ENCODE assay signal across 8 cellular contexts in the genomic region with DNA sequence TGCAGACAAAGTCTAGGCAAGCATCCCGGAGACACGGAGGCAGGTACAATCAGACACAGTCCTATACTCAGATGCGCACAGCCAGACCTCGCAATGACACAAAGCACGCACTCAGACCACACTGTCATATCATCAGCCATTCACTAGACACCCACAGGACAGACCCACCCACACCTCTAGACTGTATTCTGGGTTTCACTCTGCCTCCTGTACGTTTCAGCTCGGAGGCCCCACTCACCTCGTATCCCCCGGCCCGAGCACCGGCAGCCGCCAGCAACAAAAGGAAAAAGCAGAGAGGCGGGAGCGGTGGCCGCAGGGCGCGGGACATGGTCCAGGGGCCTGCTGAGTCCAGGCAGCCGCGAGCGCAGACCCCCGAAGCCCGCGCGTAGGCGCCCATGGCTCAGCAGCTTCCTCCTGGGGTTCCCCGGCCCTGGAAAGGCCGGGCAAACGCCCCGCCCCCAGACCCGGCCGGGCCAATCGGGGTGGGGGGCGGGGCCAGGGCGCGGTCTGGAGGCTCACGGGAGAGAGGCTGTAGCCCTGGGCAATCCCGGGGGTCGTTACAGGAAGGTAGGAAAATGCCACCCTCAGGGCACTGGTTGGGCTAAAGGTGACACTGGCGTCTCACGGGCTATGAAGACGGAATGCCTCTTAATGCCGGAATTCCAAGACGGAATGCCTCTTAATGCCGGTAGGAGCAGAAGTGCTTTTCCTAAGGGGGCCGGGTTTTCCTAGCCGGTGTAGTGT. TPM values are rescaled to one million over a fixed set of nuclear protein-coding genes. Genes with fewer than 3 reads are reported as not detected.
A peak's percentile ranks its signal among the peaks of the same experiment; 100 is the strongest.
DNase-seq lines count a peak whose midpoint lies in the region; ATAC-seq and TF ChIP-seq lines count a peak whose summit lies in the region.

MAN2B1 (minus strand) TSS at position 438 of the 744 bp plus-strand sequence; CDS start at position 397, 41 bp downstream.
A gene with protein sequence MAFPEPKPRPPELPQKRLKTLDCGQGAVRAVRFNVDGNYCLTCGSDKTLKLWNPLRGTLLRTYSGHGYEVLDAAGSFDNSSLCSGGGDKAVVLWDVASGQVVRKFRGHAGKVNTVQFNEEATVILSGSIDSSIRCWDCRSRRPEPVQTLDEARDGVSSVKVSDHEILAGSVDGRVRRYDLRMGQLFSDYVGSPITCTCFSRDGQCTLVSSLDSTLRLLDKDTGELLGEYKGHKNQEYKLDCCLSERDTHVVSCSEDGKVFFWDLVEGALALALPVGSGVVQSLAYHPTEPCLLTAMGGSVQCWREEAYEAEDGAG (plus strand): TSS at position 503 of the 744 bp plus-strand sequence. CDS start 2,984 bp downstream, outside the sequence.

- TF ChIP-seq CTCF in GM13977 (IDR thresholded peaks at IDR 0.05; ENCODE audit: extremely low read depth, insufficient read depth, missing control alignments) (no peak), coronary artery (IDR thresholded peaks at IDR 0.05) (no peak), left lung (IDR thresholded peaks at IDR 0.05) (no peak)

- intact Hi-C loops in left lung (cut with DNase I) = no loop called here

- in situ Hi-C loops in GM13977 (cut with MboI; ENCODE audit: low pct_unique_long_range_greater_than_20kb, low sequenced_read_pairs, unreplicated experiment) = no loop called here

- H3K27me3 Mint-ChIP-seq in activated CD4-positive, alpha-beta T cell treated with anti-CD3 and anti-CD28 coated beads, Interleukin-2, amount 10 ng/mL, durations not matched to agents 7 days and 5 days = no peaks in the 10 kb centered on the region

- H3K27ac ChIP-seq in coronary artery (peak within 1 kb of the TSS; percentile 44 to 73), left lung (peak within 1 kb of the TSS in 1 of 2 donors; percentile 76)

- peaks cover 0 to 36% of the 10 kb centered on the region in 2 donors for H3K36me3 ChIP-seq in left lung

- H3K27ac Mint-ChIP-seq in activated CD4-positive, alpha-beta T cell treated with anti-CD3 and anti-CD28 coated beads, Interleukin-2, amount 10 ng/mL, durations not matched to agents 7 days and 5 days = peak within 1 kb of the TSS; percentile 99

- POLR2A ChIA-PET in activated CD4-positive, alpha-beta T cell treated with anti-CD3 and anti-CD28 coated beads, Interleukin-2, amount 10 ng/mL, durations not matched to agents 7 days and 5 days (lab: Charles Lee) = interaction anchor here (0.6 kb wide), 2 partner anchors 103 to 1463 kb away, joined by 4 read pairs; no protein-coding TSS in a partner anchor

- peaks cover 59% of the 10 kb centered on the region for H3K4me1 Mint-ChIP-seq in activated CD4-positive, alpha-beta T cell treated with anti-CD3 and anti-CD28 coated beads, Interleukin-2, amount 10 ng/mL, durations not matched to agents 7 days and 5 days

- peak; percentile 94 for DNase-seq in GM13977 (ENCODE audit: low spot score)
- peak; percentile 21 to 75 for DNase-seq in NCI-H526 (lab: John Stamatoyannopoulos, UW)
- peak; percentile 78 for DNase-seq in activated CD4-positive, alpha-beta T cell treated with anti-CD3 and anti-CD28 coated beads, Interleukin-2, amount 10 ng/mL, durations not matched to agents 7 days and 5 days
- no peak for DNase-seq in coronary artery (ENCODE audit: low spot score)
- DNase-seq in left lung = peak; percentile 72 to 93
- DNase-seq in stimulated activated CD4-positive, alpha-beta T cell treated with anti-CD3 and anti-CD28 coated beads, Interleukin-2, amount 100 ng/mL, for 48 hours = peak; percentile 71 to 78

- no peaks in the 10 kb centered on the region for H3K27me3 ChIP-seq in left lung

- H3K9me3 ChIP-seq in left lung = no peaks in the 10 kb centered on the region

- peak within 1 kb of the TSS; percentile 96 for H3K4me3 Mint-ChIP-seq in activated CD4-positive, alpha-beta T cell treated with anti-CD3 and anti-CD28 coated beads, Interleukin-2, amount 10 ng/mL, durations not matched to agents 7 days and 5 days

- CTCF ChIA-PET in activated CD4-positive, alpha-beta T cell treated with anti-CD3 and anti-CD28 coated beads, Interleukin-2, amount 10 ng/mL, durations not matched to agents 7 days and 5 days (lab: Charles Lee) = interaction anchor here (1.0 to 2.0 kb wide), 4 partner anchors 8 to 102 kb away, joined by 3 to 9 read pairs (median 3); no protein-coding TSS in a partner anchor

- H3K4me1 ChIP-seq in left lung = peaks cover 22 to 54% of the 10 kb centered on the region in 2 donors

- H3K9me3 Mint-ChIP-seq in activated CD4-positive, alpha-beta T cell treated with anti-CD3 and anti-CD28 coated beads, Interleukin-2, amount 10 ng/mL, durations not matched to agents 7 days and 5 days = no peaks in the 10 kb centered on the region

- peaks cover 28% of the 10 kb centered on the region for H3K36me3 Mint-ChIP-seq in activated CD4-positive, alpha-beta T cell treated with anti-CD3 and anti-CD28 coated beads, Interleukin-2, amount 10 ng/mL, durations not matched to agents 7 days and 5 days (ENCODE audit: low read depth)

- ATAC-seq in HG03095 (IDR thresholded peaks at IDR 0.05; ENCODE audit: unreplicated experiment) (peak; percentile 42), left lung (peak; percentile 88), HG03108 (IDR thresholded peaks at IDR 0.05; ENCODE audit: unreplicated experiment) (no peak)

- H3K4me3 ChIP-seq in coronary artery (peak within 1 kb of the TSS; percentile 93), left lung (peak within 1 kb of the TSS; percentile 82 to 87)

RNA-seq across cellular contexts. Expression of gene MAN2B1, which starts in this region (rescaled TPM):
- total RNA-seq in activated CD4-positive, alpha-beta T cell treated with anti-CD3 and anti-CD28 coated beads, Interleukin-2, amount 10 ng/mL, durations not matched to agents 7 days and 5 days = 100 to 1,000 TPM; 130 to 143 TPM
- total RNA-seq in left lung = 100 to 1,000 TPM; 164 to 176 TPM

RNA-seq across cellular contexts. Expression of the second gene that starts in this region (rescaled TPM):
- 10 to 100 TPM; 14.4 to 19.6 TPM for total RNA-seq in activated CD4-positive, alpha-beta T cell treated with anti-CD3 and anti-CD28 coated beads, Interleukin-2, amount 10 ng/mL, durations not matched to agents 7 days and 5 days
- total RNA-seq in left lung = 10 to 100 TPM in 1 of 2 donors, 1 to 10 TPM in 1; 9.0 to 10.8 TPM
